16 cellular contexts compared by ENCODE assay signal in genomic region chr6:28558629-28559028, GRCh38. TPM values are rescaled to one million over a fixed set of nuclear protein-coding genes. Genes with fewer than 3 reads are reported as not detected.
A peak's percentile ranks its signal among the peaks of the same experiment; 100 is the strongest.
DNase-seq lines count a peak whose midpoint lies in the region; ATAC-seq and TF ChIP-seq lines count a peak whose summit lies in the region.
"Had no signal": no experiment of that assay in that cellular context is flagged by ENCODE, and none has a peak within 500 bp of the region (broad histone marks: within the 10 kb centered on the region; RNA-seq: fewer than 3 reads in every experiment).

No MANE protein-coding gene starts in this region.

- CTCF ChIA-PET in OCI-LY7 (lab: Charles Lee; ENCODE audit: unreplicated experiment), result no interaction called here

- no peaks in the 10 kb centered on the region for H3K9me2 ChIP-seq in OCI-LY7 (ENCODE audit: insufficient read depth, low read length)

- TF ChIP-seq CTCF in OCI-LY7 (conservative IDR thresholded peaks at IDR 0.05; ENCODE audit: low read length) (no peak), mucosa of descending colon (IDR thresholded peaks at IDR 0.05) (no peak)

- H3K4me2 ChIP-seq in OCI-LY7 (ENCODE audit: low read length), result no peak overlapping the region

- peak overlapping the region; percentile 48; the same call in 1 of the 2 replicates for H2AFZ ChIP-seq in OCI-LY7 (ENCODE audit: low read length)

- DNase-seq in NCI-H2196 (lab: John Stamatoyannopoulos, UW; ENCODE audit: unreplicated experiment) (peak; percentile 3), NCI-H2196 treated with DMSO at 0.1 percent for 48 hours (lab: John Stamatoyannopoulos, UW; ENCODE audit: unreplicated experiment) (no peak), NCI-H2081 (lab: John Stamatoyannopoulos, UW) (peak; percentile 20 to 75), OCI-LY7 (ENCODE audit: low spot score) (peak; percentile 19), kidney tubule cell (ENCODE audit: low spot score) (peak; percentile 7), posterior vena cava (ENCODE audit: low spot score) (no peak), NCI-H1417 treated with DMSO at 0.1 percent for 48 hours (lab: John Stamatoyannopoulos, UW) (no peak), mucosa of descending colon (no peak)
- DNase-seq: HFFc6, NCI-H1694, NCI-H510A, T-helper 2 cell had no signal

- H3K4me3 ChIP-seq in OCI-LY7 (ENCODE audit: low read depth, low read length, poor library complexity, severe bottlenecking) (no peak overlapping the region), mucosa of descending colon (no peak overlapping the region)
- H3K4me3 ChIP-seq: SJSA1 had no signal

- H3K36me3 ChIP-seq in OCI-LY7 (ENCODE audit: insufficient read depth, low read length) (no peaks in the 10 kb centered on the region), mucosa of descending colon (ENCODE audit: low read depth) (no peaks in the 10 kb centered on the region)
- H3K36me3 ChIP-seq: SJSA1 had no signal

- no peak overlapping the region for H3K27ac ChIP-seq in OCI-LY7 (ENCODE audit: low read depth, low read length, poor library complexity, severe bottlenecking)
- H3K27ac ChIP-seq: SJSA1 had no signal

- no peaks in the 10 kb centered on the region for H4K20me1 ChIP-seq in OCI-LY7 (ENCODE audit: insufficient read depth, low read length)

- POLR2A ChIA-PET in OCI-LY7 (lab: Charles Lee), result no interaction called here

- no peaks in the 10 kb centered on the region for H3K79me2 ChIP-seq in OCI-LY7 (ENCODE audit: insufficient read depth, low read depth, low read length)

- ATAC-seq in mucosa of descending colon, result no peak

- BruUV-seq in OCI-LY7 (replicated peaks; lab: Mats Ljungman, UMichigan), result no TSS peak

- H3K9me3 ChIP-seq in OCI-LY7 (ENCODE audit: low read length) (no peaks in the 10 kb centered on the region), mucosa of descending colon (no peaks in the 10 kb centered on the region)
- H3K9me3 ChIP-seq: SJSA1 had no signal

- H3K4me1 ChIP-seq in OCI-LY7 (ENCODE audit: insufficient read depth, low read length, poor library complexity, severe bottlenecking) (no peaks in the 10 kb centered on the region), mucosa of descending colon (ENCODE audit: low read depth) (no peaks in the 10 kb centered on the region)
- H3K4me1 ChIP-seq: SJSA1 had no signal

- intact Hi-C loops in OCI-LY7 (cut with micrococcal nuclease; ENCODE audit: unreplicated experiment) (no loop called here), posterior vena cava (cut with DNase I) (no loop called here), mucosa of descending colon (cut with DNase I, micrococcal nuclease) (no loop called here)

RNA-seq across cellular contexts. Expression of gene GPX5, which starts 32.9 kb away (rescaled TPM):
- 0.09 TPM in 1 of 2 replicates, not detected in the other for total RNA-seq in OCI-LY7 (2014; rRNA removed; shearing (Covaris generic))
- total RNA-seq in OCI-LY7 (2022), result not detected in 2 replicates
- total RNA-seq in posterior vena cava, result not detected
- total RNA-seq in mucosa of descending colon, result not detected
- total RNA-seq: A172, B cell, HFFc6, MCF 10A, SJSA1 had no signal

RNA-seq across cellular contexts. Expression of gene GPX6, which starts 43.0 kb away (rescaled TPM):
- not detected in 2 replicates for total RNA-seq in OCI-LY7 (2014; rRNA removed; shearing (Covaris generic))
- not detected in 2 replicates for total RNA-seq in OCI-LY7 (2022)
- total RNA-seq in posterior vena cava, result not detected
- total RNA-seq in mucosa of descending colon, result not detected
- total RNA-seq: A172, B cell, HFFc6, MCF 10A, SJSA1 had no signal

Comparison
In these comparisons a context has a peak if more than half of its experiments do, and no peak if none do; other contexts are left out.
1. DNase-seq: peak in NCI-H2196 (single experiment), NCI-H2081 (2 of 2), OCI-LY7 (single experiment) and kidney tubule cell (single experiment); none in NCI-H2196 treated with DMSO at 0.1 percent for 48 hours (single experiment), posterior vena cava (single experiment), NCI-H1417 treated with DMSO at 0.1 percent for 48 hours (single experiment) and mucosa of descending colon (0 of 3).